Comparison of ENCODE assay signal across 8 cellular contexts in genomic region chr12:90940872-90941499, GRCh38. TPM values are rescaled to one million over a fixed set of nuclear protein-coding genes. Genes with fewer than 3 reads are reported as not detected.
DNase-seq lines count a peak whose midpoint lies in the region; ATAC-seq lines count a peak whose summit lies in the region.

No MANE protein-coding gene starts in this region.

- peak; percentile 46 for ATAC-seq in Right ventricle myocardium superior (ENCODE audit: poor library complexity)
- ATAC-seq in Right ventricle myocardium inferior = no peak
- peak; percentile 67 for ATAC-seq in HG02678 (IDR thresholded peaks at IDR 0.05; ENCODE audit: unreplicated experiment)

- DNase-seq in Right ventricle myocardium superior (no peak), Right ventricle myocardium inferior (ENCODE audit: missing footprints) (no peak), NCI-H2081 treated with DMSO at 0.1 percent for 48 hours (lab: John Stamatoyannopoulos, UW) (peak; percentile 8), adipocyte (ENCODE audit: low read depth) (peak; percentile 85), kidney tubule cell (ENCODE audit: low spot score) (peak; percentile 63)
- no peak for DNase-seq in activated effector memory CD4-positive, alpha-beta T cell treated with anti-CD3 and anti-CD28 coated beads, Interleukin-2, amount 50 U/mL, for 16 hours
- no peak for DNase-seq in activated naive CD4-positive, alpha-beta T cell (lab: John Stamatoyannopoulos, UW)

- H3K4me3 ChIP-seq in adipocyte (ENCODE audit: low read length) = no peak overlapping the region

- intact Hi-C loops in Right ventricle myocardium superior (cut with DNase I) (no loop called here), Right ventricle myocardium inferior (cut with DNase I) (no loop called here)

- H3K4me1 ChIP-seq in adipocyte (ENCODE audit: control insufficient read depth, insufficient read depth, low read length) = peaks cover 9% of the 10 kb centered on the region

- no peaks in the 10 kb centered on the region for H3K36me3 ChIP-seq in adipocyte (ENCODE audit: control insufficient read depth, insufficient read depth, low read length, severe bottlenecking)

- H3K9me3 ChIP-seq in adipocyte (ENCODE audit: control insufficient read depth, low read length) = no peaks in the 10 kb centered on the region

- H3K9ac ChIP-seq in adipocyte (ENCODE audit: low read length) = no peak overlapping the region

- no peaks in the 10 kb centered on the region for H3K27me3 ChIP-seq in adipocyte (replicated peaks; ENCODE audit: control insufficient read depth, insufficient read depth, low read length)

RNA-seq across cellular contexts. Expression of gene CCER1, which starts 14.0 kb away (rescaled TPM):
- not detected for total RNA-seq in Right ventricle myocardium superior
- total RNA-seq in Right ventricle myocardium inferior = not detected

Comparison
In these comparisons a context has a peak if more than half of its experiments do, and no peak if none do; other contexts are left out.
1. DNase-seq: peak in NCI-H2081 treated with DMSO at 0.1 percent for 48 hours (single experiment), adipocyte (single experiment) and kidney tubule cell (single experiment); none in Right ventricle myocardium superior (single experiment), Right ventricle myocardium inferior (single experiment), activated effector memory CD4-positive, alpha-beta T cell treated with anti-CD3 and anti-CD28 coated beads, Interleukin-2, amount 50 U/mL, for 16 hours (single experiment) and activated naive CD4-positive, alpha-beta T cell (0 of 4).